ENCODE assay signal across 11 cellular contexts in the genomic region with DNA sequence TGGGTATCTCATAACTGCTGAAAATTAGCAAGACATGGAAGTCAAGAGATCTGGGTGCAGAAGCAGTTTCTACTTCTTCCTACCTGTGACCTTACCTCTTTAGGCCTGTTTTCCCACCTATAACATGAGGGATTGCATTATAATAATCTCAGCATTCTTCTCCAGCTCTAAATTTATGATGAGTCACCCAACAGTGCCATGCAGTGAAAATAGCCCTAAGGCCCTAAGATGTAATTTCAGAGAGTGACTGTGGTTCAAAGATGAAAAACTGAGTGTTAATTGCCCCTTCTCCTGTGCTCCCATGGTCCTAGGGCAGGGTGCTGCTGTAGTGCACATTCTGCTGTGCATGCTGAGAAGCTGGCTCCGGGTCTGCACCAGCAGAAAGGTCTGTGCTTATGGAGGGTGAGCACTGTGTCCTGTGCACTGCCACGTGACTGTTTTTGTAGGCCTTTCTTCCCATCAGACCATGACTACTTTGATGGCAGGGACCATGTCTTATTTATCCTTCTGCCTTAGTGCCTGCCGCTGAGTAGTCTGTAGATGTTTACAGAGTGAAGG. TPM values are rescaled to one million over a fixed set of nuclear protein-coding genes. Genes with fewer than 3 reads are reported as not detected.
DNase-seq lines count a peak whose midpoint lies in the region; ATAC-seq, FAIRE-seq and TF ChIP-seq lines count a peak whose summit lies in the region.
"Had no signal": no experiment of that assay in that cellular context is flagged by ENCODE, and none has a peak within 500 bp of the region (broad histone marks: within the 10 kb centered on the region; RNA-seq: fewer than 3 reads in every experiment).

No MANE protein-coding gene starts in this region.

- peak; percentile 36 for DNase-seq in Daoy (ENCODE audit: low read depth)
- peak; percentile 71 for DNase-seq in M059J (ENCODE audit: low read depth)
- no peak for DNase-seq in K562 (ENCODE audit: extremely low read depth in 1 of 4, low spot score in 3 of 4)
- DNase-seq in natural killer cell treated with Interleukin-12 subunit alpha and Interleukin-12 subunit beta and Interleukin-15 and Interleukin-18, amount 100 ng/mL, for 72 hours (ENCODE audit: low spot score): no peak
- DNase-seq in OCI-LY7 (ENCODE audit: low spot score): no peak
- no peak for DNase-seq in epidermal melanocyte (ENCODE audit: insufficient read length, low spot score)
- DNase-seq: body of pancreas, NCI-H2029, T-helper 9 cell had no signal

- intact Hi-C loops in K562 (cut with micrococcal nuclease): no loop called here
- intact Hi-C loops in OCI-LY7 (cut with micrococcal nuclease; ENCODE audit: unreplicated experiment): no loop called here

- H3K9me2 ChIP-seq in OCI-LY7 (ENCODE audit: insufficient read depth, low read length): no peaks in the 10 kb centered on the region

- no peaks in the 10 kb centered on the region for H3K27me3 Mint-ChIP-seq in natural killer cell treated with Interleukin-12 subunit alpha and Interleukin-12 subunit beta and Interleukin-15 and Interleukin-18, amount 100 ng/mL, for 72 hours

- peak overlapping the region; percentile 81 for H3K4me3 Mint-ChIP-seq in natural killer cell treated with Interleukin-12 subunit alpha and Interleukin-12 subunit beta and Interleukin-15 and Interleukin-18, amount 100 ng/mL, for 72 hours

- no peak for TF ChIP-seq POLR2A in K562 (conservative IDR thresholded peaks at IDR 0.05)

- BruUV-seq in K562 (replicated peaks; lab: Mats Ljungman, UMichigan): no TSS peak
- BruUV-seq in OCI-LY7 (replicated peaks; lab: Mats Ljungman, UMichigan): no TSS peak

- H3K4me1 Mint-ChIP-seq in natural killer cell treated with Interleukin-12 subunit alpha and Interleukin-12 subunit beta and Interleukin-15 and Interleukin-18, amount 100 ng/mL, for 72 hours (ENCODE audit: low read depth in 2 of 2): peaks cover 77 to 83% of the 10 kb centered on the region in 2 donors

- H3K4me3 ChIP-seq in K562 (no peak overlapping the region), OCI-LY7 (ENCODE audit: low read depth, low read length, poor library complexity, severe bottlenecking) (no peak overlapping the region)
- H3K4me3 ChIP-seq: body of pancreas had no signal

- H3K9me3 ChIP-seq in K562 (replicated peaks; ENCODE audit: control insufficient read depth, insufficient read depth, low read depth, low read length): no peaks in the 10 kb centered on the region
- H3K9me3 ChIP-seq in OCI-LY7 (ENCODE audit: low read length): no peaks in the 10 kb centered on the region
- H3K9me3 ChIP-seq: body of pancreas had no signal

- TF ChIP-seq EP300 in K562 (IDR thresholded peaks at IDR 0.05; ENCODE audit: low read length): no peak

- H2AFZ ChIP-seq in K562 (ENCODE audit: low read depth, low read length): no peak overlapping the region
- no peak overlapping the region for H2AFZ ChIP-seq in OCI-LY7 (ENCODE audit: low read length)

- TF ChIP-seq CTCF in K562 (IDR thresholded peaks at IDR 0.05 in 2 of 3, conservative IDR thresholded peaks at IDR 0.05 in 1 of 3; ENCODE audit: insufficient read depth in 2 of 3, low read depth in 1 of 3, low read length in 3 of 3): no peak
- no peak for TF ChIP-seq CTCF in OCI-LY7 (conservative IDR thresholded peaks at IDR 0.05; ENCODE audit: low read length)

- H3K4me1 ChIP-seq in K562 (replicated peaks in 1 of 2; ENCODE audit: control insufficient read depth in 2 of 2, insufficient read depth in 2 of 2, low read length in 2 of 2) (peaks cover 10 to 26% of the 10 kb centered on the region in 2 experiments), OCI-LY7 (ENCODE audit: insufficient read depth, low read length, poor library complexity, severe bottlenecking) (no peaks in the 10 kb centered on the region)

- no peaks in the 10 kb centered on the region for H4K20me1 ChIP-seq in K562 (replicated peaks; ENCODE audit: control insufficient read depth, insufficient read depth, low read length)
- no peaks in the 10 kb centered on the region for H4K20me1 ChIP-seq in OCI-LY7 (ENCODE audit: insufficient read depth, low read length)

- 61% methylated on average over 3 of the region's 3 CpGs for WGBS in K562 (ENCODE audit: insufficient coverage, low coverage, missing lambda C conversion rate)

- no peaks in the 10 kb centered on the region for H3K9me3 Mint-ChIP-seq in natural killer cell treated with Interleukin-12 subunit alpha and Interleukin-12 subunit beta and Interleukin-15 and Interleukin-18, amount 100 ng/mL, for 72 hours

- ATAC-seq in K562: peak; percentile 37
- no peak for ATAC-seq in natural killer cell treated with Interleukin-12 subunit alpha and Interleukin-12 subunit beta and Interleukin-15 and Interleukin-18, amount 100 ng/mL, for 72 hours
- no peak for ATAC-seq in GM21528 (IDR thresholded peaks at IDR 0.05; ENCODE audit: low FRiP score, unreplicated experiment)
- no peak for ATAC-seq in GM18873 (IDR thresholded peaks at IDR 0.05; ENCODE audit: low FRiP score, unreplicated experiment)
- ATAC-seq: body of pancreas had no signal

- H3K36me3 ChIP-seq in K562 (ENCODE audit: control insufficient read depth, insufficient read depth, low read length): no peaks in the 10 kb centered on the region
- H3K36me3 ChIP-seq in OCI-LY7 (ENCODE audit: insufficient read depth, low read length): no peaks in the 10 kb centered on the region

- H3K36me3 Mint-ChIP-seq in natural killer cell treated with Interleukin-12 subunit alpha and Interleukin-12 subunit beta and Interleukin-15 and Interleukin-18, amount 100 ng/mL, for 72 hours: no peaks in the 10 kb centered on the region

- no peak overlapping the region for H3K9ac ChIP-seq in K562 (ENCODE audit: insufficient read depth in 1 of 2, low read depth in 2 of 2, low read length in 2 of 2)

- TF ChIP-seq RAD21 in K562 (CRISPR knock-in tag; conservative IDR thresholded peaks at IDR 0.05 in 1 of 2, IDR thresholded peaks at IDR 0.05 in 1 of 2): no peak

- no peaks in the 10 kb centered on the region for H3K27me3 ChIP-seq in K562 (ENCODE audit: control insufficient read depth in 2 of 2, insufficient read depth in 2 of 2, low read length in 2 of 2)
- H3K27me3 ChIP-seq: body of pancreas had no signal

- H3K9me1 ChIP-seq in K562 (ENCODE audit: control insufficient read depth, insufficient read depth, low read length): peaks cover 7% of the 10 kb centered on the region

- H3K79me2 ChIP-seq in K562 (ENCODE audit: control insufficient read depth, insufficient read depth, low read length) (no peaks in the 10 kb centered on the region), OCI-LY7 (ENCODE audit: insufficient read depth, low read depth, low read length) (no peaks in the 10 kb centered on the region)

- FAIRE-seq in K562 (lab: Jason Lieb, UNC): peak; percentile 6

- H3K27ac Mint-ChIP-seq in natural killer cell treated with Interleukin-12 subunit alpha and Interleukin-12 subunit beta and Interleukin-15 and Interleukin-18, amount 100 ng/mL, for 72 hours: peak overlapping the region; percentile 85 to 92

- POLR2A ChIA-PET in K562 (lab: Yijun Ruan, JAX): interaction anchor here (0.7 to 1.1 kb wide), 3 partner anchors 27 to 439 kb away, joined by 3 to 4 read pairs (median 3); no protein-coding TSS in a partner anchor
- POLR2A ChIA-PET in OCI-LY7 (lab: Charles Lee): interaction anchor here (0.5 kb wide), 1 partner anchor 96 kb away, joined by 3 read pairs; no protein-coding TSS in a partner anchor

- H3K27ac ChIP-seq in K562 (ENCODE audit: extremely low read depth, low read depth, low read length) (no peak overlapping the region), OCI-LY7 (ENCODE audit: low read depth, low read length, poor library complexity, severe bottlenecking) (no peak overlapping the region)

- CTCF ChIA-PET in K562 (lab: Yijun Ruan, JAX; ENCODE audit: low intra/inter-chr PET ratio) (no interaction called here), OCI-LY7 (lab: Charles Lee; ENCODE audit: unreplicated experiment) (no interaction called here)

- H3K4me2 ChIP-seq in K562 (ENCODE audit: insufficient read depth, low read length) (no peak overlapping the region), OCI-LY7 (ENCODE audit: low read length) (no peak overlapping the region)

- in situ Hi-C loops in K562 (cut with MboI): no loop called here

RNA-seq across cellular contexts. Expression of gene JUN, which starts 29.7 kb away (rescaled TPM):
- 161 and 165 TPM in 2 replicates for total RNA-seq in Daoy (2014; rRNA removed; shearing (Covaris generic))
- 49.3 and 85.5 TPM in 2 replicates for total RNA-seq in M059J (2014; rRNA removed; shearing (Covaris generic))
- total RNA-seq in K562 (2011; cell fraction: chromatin; rRNA removed; ENCODE audit: low replicate concordance): 8.9 and 23.5 TPM in 2 replicates
- total RNA-seq in K562 (2011; cell fraction: nucleolus; rRNA removed): 30.7 and 36.9 TPM in 2 replicates
- total RNA-seq in K562 (2011; cell fraction: nucleoplasm; rRNA removed): 14.8 and 18.0 TPM in 2 replicates
- total RNA-seq in K562 (2014; rRNA removed) (23.4 and 24.4 TPM in 2 replicates), K562 (2014; rRNA removed; fragmentation: Illumina TruSeq; extraction: Trizol) (3.4 and 3.8 TPM in 2 replicates), K562 (2015; rRNA removed; fragmentation: Illumina TruSeq; extraction: Trizol) (3.6 and 4.0 TPM in 2 replicates), K562 (2021) (19.7 and 24.0 TPM in 2 replicates), OCI-LY7 (2022) (4.2 and 5.3 TPM in 2 replicates)
- polyA plus RNA-seq in K562 (2011; rRNA removed) (4.0 and 9.1 TPM in 2 replicates), K562 (2014; fragmentation: Illumina TruSeq; extraction: Trizol) (5.9 and 7.6 TPM in 2 replicates), K562 (2014; fragmentation: Nextera tagmentation; extraction: Ambion mirVana) (under 1 TPM; 0.32 TPM), K562 (2014; rRNA removed) (16.4 and 20.1 TPM in 2 replicates)
- 8.2 and 13.9 TPM in 2 replicates for polyA plus RNA-seq in K562 (2011; cell fraction: cytosol; rRNA removed)
- polyA plus RNA-seq in K562 (2011; cell fraction: nucleus; rRNA removed): 10.6 and 11.1 TPM in 2 replicates
- polyA plus RNA-seq in K562 (2012): 14.2 and 22.4 TPM in 2 replicates
- 4.5 and 6.3 TPM in 2 replicates for polyA minus RNA-seq in K562 (2011; rRNA and poly(A)+ RNA removed)
- polyA minus RNA-seq in K562 (2011; cell fraction: cytosol; rRNA and poly(A)+ RNA removed): 9.5 and 12.7 TPM in 2 replicates
- 19.7 and 31.5 TPM in 2 replicates for polyA minus RNA-seq in K562 (2011; cell fraction: nucleus; rRNA and poly(A)+ RNA removed)
- total RNA-seq in natural killer cell treated with Interleukin-12 subunit alpha and Interleukin-12 subunit beta and Interleukin-15 and Interleukin-18, amount 100 ng/mL, for 72 hours: 10 to 100 TPM; 62.2 to 90.1 TPM
- total RNA-seq in OCI-LY7 (2014; rRNA removed; shearing (Covaris generic)): 7.7 and 8.1 TPM in 2 replicates

RNA-seq across cellular contexts. Expression of gene MYSM1, which starts 54.3 kb away (rescaled TPM):
- 5.9 and 13.0 TPM in 2 replicates for total RNA-seq in Daoy (2014; rRNA removed; shearing (Covaris generic))
- total RNA-seq in M059J (2014; rRNA removed; shearing (Covaris generic)): 4.3 and 9.1 TPM in 2 replicates
- total RNA-seq in K562 (2011; cell fraction: chromatin; rRNA removed; ENCODE audit: low replicate concordance): 41.2 and 212 TPM in 2 replicates
- total RNA-seq in K562 (2011; cell fraction: nucleolus; rRNA removed): 19.0 and 31.5 TPM in 2 replicates
- total RNA-seq in K562 (2011; cell fraction: nucleoplasm; rRNA removed): 78.8 and 129 TPM in 2 replicates
- total RNA-seq in K562 (2014; rRNA removed) (14.8 and 15.3 TPM in 2 replicates), K562 (2014; rRNA removed; fragmentation: Illumina TruSeq; extraction: Trizol) (34.1 and 35.0 TPM in 2 replicates), K562 (2015; rRNA removed; fragmentation: Illumina TruSeq; extraction: Trizol) (27.6 and 32.3 TPM in 2 replicates), K562 (2021) (30.1 and 34.0 TPM in 2 replicates), OCI-LY7 (2022) (48.8 and 53.2 TPM in 2 replicates)
- polyA plus RNA-seq in K562 (2011; rRNA removed) (50.9 and 52.8 TPM in 2 replicates), K562 (2014; fragmentation: Illumina TruSeq; extraction: Trizol) (21.5 and 30.7 TPM in 2 replicates), K562 (2014; fragmentation: Nextera tagmentation; extraction: Ambion mirVana) (10 to 100 TPM; 12.9 to 16.1 TPM), K562 (2014; rRNA removed) (27.3 and 32.5 TPM in 2 replicates)
- polyA plus RNA-seq in K562 (2011; cell fraction: cytosol; rRNA removed): 5.8 and 15.6 TPM in 2 replicates
- 93.1 and 132 TPM in 2 replicates for polyA plus RNA-seq in K562 (2011; cell fraction: nucleus; rRNA removed)
- polyA plus RNA-seq in K562 (2012): 16.3 and 19.2 TPM in 2 replicates
- polyA minus RNA-seq in K562 (2011; rRNA and poly(A)+ RNA removed): 61.9 and 82.4 TPM in 2 replicates
- polyA minus RNA-seq in K562 (2011; cell fraction: cytosol; rRNA and poly(A)+ RNA removed): 12.4 and 14.9 TPM in 2 replicates
- polyA minus RNA-seq in K562 (2011; cell fraction: nucleus; rRNA and poly(A)+ RNA removed): 74.5 and 153 TPM in 2 replicates
- 10 to 100 TPM; 42.1 to 58.4 TPM for total RNA-seq in natural killer cell treated with Interleukin-12 subunit alpha and Interleukin-12 subunit beta and Interleukin-15 and Interleukin-18, amount 100 ng/mL, for 72 hours
- total RNA-seq in OCI-LY7 (2014; rRNA removed; shearing (Covaris generic)): 21.3 and 23.9 TPM in 2 replicates

Comparison
In these comparisons a context has a peak if more than half of its experiments do, and no peak if none do; other contexts are left out.
1. DNase-seq: peak in Daoy (single experiment) and M059J (single experiment); none in K562 (0 of 4), natural killer cell treated with Interleukin-12 subunit alpha and Interleukin-12 subunit beta and Interleukin-15 and Interleukin-18, amount 100 ng/mL, for 72 hours (single experiment), OCI-LY7 (single experiment) and epidermal melanocyte (single experiment).